In genomic region chr5:71591100-71591499, GRCh38 we compare ENCODE assay signal across 26 cellular contexts. TPM values are rescaled to one million over a fixed set of nuclear protein-coding genes. Genes with fewer than 3 reads are reported as not detected.
DNase-seq lines count a peak whose midpoint lies in the region; ATAC-seq, FAIRE-seq and TF ChIP-seq lines count a peak whose summit lies in the region.
"Had no signal": no experiment of that assay in that cellular context is flagged by ENCODE, and none has a peak within 500 bp of the region (broad histone marks: within the 10 kb centered on the region; RNA-seq: fewer than 3 reads in every experiment).

No MANE protein-coding gene starts in this region.

- TF ChIP-seq EP300 in A549 (IDR thresholded peaks at IDR 0.05) (no peak), K562 (IDR thresholded peaks at IDR 0.05; ENCODE audit: low read length) (no peak)

- no peaks in the 10 kb centered on the region for H3K9me3 Mint-ChIP-seq in activated CD8-positive, alpha-beta memory T cell treated with anti-CD3 and anti-CD28 coated beads, Interleukin-2, amount 10 ng/mL, durations not matched to agents 7 days and 5 days (ENCODE audit: low read depth)
- H3K9me3 Mint-ChIP-seq: CD8-positive, alpha-beta memory T cell had no signal

- H2AFZ ChIP-seq in KMS-11 (ENCODE audit: low read depth) (no peak overlapping the region), K562 (ENCODE audit: low read depth, low read length) (no peak overlapping the region)

- H4K20me1 ChIP-seq in KMS-11 (ENCODE audit: insufficient read depth) (no peaks in the 10 kb centered on the region), K562 (replicated peaks; ENCODE audit: control insufficient read depth, insufficient read depth, low read length) (no peaks in the 10 kb centered on the region)

- FAIRE-seq in A549 (lab: Jason Lieb, UNC), result no peak
- no peak for FAIRE-seq in K562 (lab: Jason Lieb, UNC)
- FAIRE-seq: GM12891 had no signal

- no peak for DNase-seq in activated CD8-positive, alpha-beta memory T cell treated with anti-CD3 and anti-CD28 coated beads, Interleukin-2, amount 10 ng/mL, durations not matched to agents 7 days and 5 days
- DNase-seq in activated CD8-positive, alpha-beta memory T cell treated with anti-CD3 and anti-CD28 coated beads for 24 hours, result no peak
- DNase-seq in A549 (ENCODE audit: low read depth in 1 of 2, low spot score in 1 of 2) (no peak), K562 (ENCODE audit: extremely low read depth in 1 of 4, low spot score in 3 of 4) (no peak), dorsolateral prefrontal cortex (no peak), ureter (ENCODE audit: low spot score) (no peak)
- no peak for DNase-seq in stimulated activated naive CD8-positive, alpha-beta T cell treated with anti-CD3 and anti-CD28 coated beads, Interleukin-15, Interleukin-2, amounts not matched to agents 100 U/mL and 50 U/mL, for 24 hours
- DNase-seq: C1 segment of cervical spinal cord; CD8-positive, alpha-beta memory T cell; DMS 273 treated with DMSO at 0.1 percent for 48 hours; DMS79; EL; GDM1; KBM-7; MM.1S; NCI-H1092; NCI-H1417 treated with DMSO at 0.1 percent for 48 hours; NCI-H1694 treated with DMSO at 0.1 percent for 48 hours; NCI-H2081; NCI-H2227 treated with DMSO at 0.1 percent for 48 hours; NCI-H510A; NCI-H69; Peyer's patch; SHP77 treated with DMSO at 0.1 percent for 48 hours had no signal

- peaks cover 17% of the 10 kb centered on the region for H3K36me3 Mint-ChIP-seq in activated CD8-positive, alpha-beta memory T cell treated with anti-CD3 and anti-CD28 coated beads, Interleukin-2, amount 10 ng/mL, durations not matched to agents 7 days and 5 days

- H3K4me3 ChIP-seq in A549 (no peak overlapping the region), KMS-11 (IDR thresholded peaks at IDR 0.05; ENCODE audit: insufficient read depth, low read depth, low read length) (no peak overlapping the region), K562 (no peak overlapping the region), dorsolateral prefrontal cortex (no peak overlapping the region)
- H3K4me3 ChIP-seq: Peyer's patch had no signal

- H3K4me2 ChIP-seq in A549 (no peak overlapping the region), KMS-11 (peak overlapping the region; percentile 3; the same call in 1 of the 2 replicates), K562 (ENCODE audit: insufficient read depth, low read length) (no peak overlapping the region)

- CTCF ChIA-PET in activated CD8-positive, alpha-beta memory T cell treated with anti-CD3 and anti-CD28 coated beads, Interleukin-2, amount 10 ng/mL, durations not matched to agents 7 days and 5 days (lab: Charles Lee), result interaction anchor here (7.3 kb wide), 1 partner anchor 10 kb away, joined by 76 read pairs; no protein-coding TSS in a partner anchor
- CTCF ChIA-PET in A549 (lab: Yijun Ruan, JAX) (interaction anchor here (4.4 kb wide), 1 partner anchor 10 kb away, joined by 28 read pairs; no protein-coding TSS in a partner anchor), K562 (lab: Yijun Ruan, JAX; ENCODE audit: low intra/inter-chr PET ratio) (no interaction called here)

- H3K4me1 Mint-ChIP-seq in activated CD8-positive, alpha-beta memory T cell treated with anti-CD3 and anti-CD28 coated beads, Interleukin-2, amount 10 ng/mL, durations not matched to agents 7 days and 5 days, result peaks cover 32% of the 10 kb centered on the region

- intact Hi-C loops in K562 (cut with micrococcal nuclease) (no loop called here), dorsolateral prefrontal cortex (cut with DNase I) (loop anchor here in 1 of 2 donors (10.0 kb wide), 1 partner anchor 136 kb away; the partner anchor contains the start of gene BDP1)

- in situ Hi-C loops in K562 (cut with MboI), result no loop called here

- no peak overlapping the region for H3K4me3 Mint-ChIP-seq in activated CD8-positive, alpha-beta memory T cell treated with anti-CD3 and anti-CD28 coated beads, Interleukin-2, amount 10 ng/mL, durations not matched to agents 7 days and 5 days

- no peaks in the 10 kb centered on the region for H3K27me3 ChIP-seq in KMS-11 (ENCODE audit: insufficient read depth, low read depth)
- no peaks in the 10 kb centered on the region for H3K27me3 ChIP-seq in K562 (ENCODE audit: control insufficient read depth in 2 of 2, insufficient read depth in 2 of 2, low read length in 2 of 2)
- no peaks in the 10 kb centered on the region for H3K27me3 ChIP-seq in dorsolateral prefrontal cortex
- H3K27me3 ChIP-seq: Peyer's patch had no signal

- TF ChIP-seq POLR2A in A549 (IDR thresholded peaks at IDR 0.05; ENCODE audit: low read length), result no peak
- no peak for TF ChIP-seq POLR2A in K562 (conservative IDR thresholded peaks at IDR 0.05)

- H3K9me1 ChIP-seq in K562 (ENCODE audit: control insufficient read depth, insufficient read depth, low read length), result no peaks in the 10 kb centered on the region

- POLR2A ChIA-PET in A549 (lab: Yijun Ruan, JAX), result interaction anchor here (0.7 kb wide), 1 partner anchor 69 kb away, joined by 4 read pairs; no protein-coding TSS in a partner anchor
- POLR2A ChIA-PET in K562 (lab: Yijun Ruan, JAX), result interaction anchor here (1.2 to 2.5 kb wide), 2 partner anchors 10 to 22 kb away, joined by 4 to 7 read pairs; no protein-coding TSS in a partner anchor

- H3K79me2 ChIP-seq in KMS-11 (ENCODE audit: insufficient read depth, low read depth), result peaks cover 60% of the 10 kb centered on the region
- H3K79me2 ChIP-seq in K562 (ENCODE audit: control insufficient read depth, insufficient read depth, low read length), result peaks cover 40% of the 10 kb centered on the region

- H3K4me1 ChIP-seq in A549 (peaks cover 15% of the 10 kb centered on the region; the same call in 2 of the 3 replicates), KMS-11 (ENCODE audit: low read depth, poor library complexity, severe bottlenecking) (peaks cover 42% of the 10 kb centered on the region), K562 (replicated peaks in 1 of 2; ENCODE audit: control insufficient read depth in 2 of 2, insufficient read depth in 2 of 2, low read length in 2 of 2) (peaks cover 8% of the 10 kb centered on the region in 2 experiments; a peak in 4 of 5 replicates)

- no TSS peak for BruUV-seq in K562 (replicated peaks; lab: Mats Ljungman, UMichigan)

- no peak for ATAC-seq in activated CD8-positive, alpha-beta memory T cell treated with anti-CD3 and anti-CD28 coated beads, Interleukin-2, amount 10 ng/mL, durations not matched to agents 7 days and 5 days
- ATAC-seq in A549, result no peak
- no peak for ATAC-seq in K562
- ATAC-seq in stimulated activated naive CD8-positive, alpha-beta T cell treated with anti-CD3 and anti-CD28 coated beads, Interleukin-15, Interleukin-2, amounts not matched to agents 100 U/mL and 50 U/mL, for 24 hours, result no peak

- H3K27ac ChIP-seq in A549, result no peak overlapping the region
- H3K27ac ChIP-seq in KMS-11, result no peak overlapping the region; the same call in 1 of the 2 replicates
- H3K27ac ChIP-seq in K562 (ENCODE audit: extremely low read depth, low read depth, low read length), result no peak overlapping the region
- no peak overlapping the region for H3K27ac ChIP-seq in dorsolateral prefrontal cortex
- H3K27ac ChIP-seq: Peyer's patch had no signal

- TF ChIP-seq CTCF in A549 (IDR thresholded peaks at IDR 0.05) (no peak), KMS-11 (conservative IDR thresholded peaks at IDR 0.05; ENCODE audit: low read depth, low read length) (no peak), K562 (IDR thresholded peaks at IDR 0.05 in 2 of 3, conservative IDR thresholded peaks at IDR 0.05 in 1 of 3; ENCODE audit: insufficient read depth in 2 of 3, low read depth in 1 of 3, low read length in 3 of 3) (no peak), dorsolateral prefrontal cortex (IDR thresholded peaks at IDR 0.05 in 54 of 56, conservative IDR thresholded peaks at IDR 0.05 in 2 of 56; ENCODE audit: low read depth in 1 of 56, partially characterized antibody in 56 of 56) (no peak)

- H3K27me3 Mint-ChIP-seq in activated CD8-positive, alpha-beta memory T cell treated with anti-CD3 and anti-CD28 coated beads, Interleukin-2, amount 10 ng/mL, durations not matched to agents 7 days and 5 days, result no peaks in the 10 kb centered on the region
- H3K27me3 Mint-ChIP-seq: CD8-positive, alpha-beta memory T cell had no signal

- H3K36me3 ChIP-seq in KMS-11 (ENCODE audit: insufficient read depth) (no peaks in the 10 kb centered on the region), K562 (ENCODE audit: control insufficient read depth, insufficient read depth, low read length) (peaks cover 14% of the 10 kb centered on the region; the same call in 2 of the 3 replicates)

- no peaks in the 10 kb centered on the region for H3K9me3 ChIP-seq in A549
- no peaks in the 10 kb centered on the region for H3K9me3 ChIP-seq in K562 (replicated peaks; ENCODE audit: control insufficient read depth, insufficient read depth, low read depth, low read length)
- H3K9me3 ChIP-seq: Peyer's patch had no signal

- TF ChIP-seq RAD21 in A549 (conservative IDR thresholded peaks at IDR 0.05 in 1 of 2, IDR thresholded peaks at IDR 0.05 in 1 of 2) (no peak), K562 (CRISPR knock-in tag; conservative IDR thresholded peaks at IDR 0.05 in 1 of 2, IDR thresholded peaks at IDR 0.05 in 1 of 2) (no peak)

- H3K9ac ChIP-seq in KMS-11 (no peak overlapping the region), K562 (ENCODE audit: insufficient read depth in 1 of 2, low read depth in 2 of 2, low read length in 2 of 2) (no peak overlapping the region)

- H3K27ac Mint-ChIP-seq in activated CD8-positive, alpha-beta memory T cell treated with anti-CD3 and anti-CD28 coated beads, Interleukin-2, amount 10 ng/mL, durations not matched to agents 7 days and 5 days, result peak overlapping the region; percentile 21

RNA-seq across cellular contexts. Expression of gene MCCC2, which starts 4.0 kb away (rescaled TPM):
- 10 to 100 TPM; 45.7 to 59.0 TPM for total RNA-seq in activated CD8-positive, alpha-beta memory T cell treated with anti-CD3 and anti-CD28 coated beads, Interleukin-2, amount 10 ng/mL, durations not matched to agents 7 days and 5 days
- 69.9 and 88.4 TPM in 2 replicates for polyA plus RNA-seq in A549 (2011; rRNA removed)
- 36.1 and 46.1 TPM in 2 replicates for polyA plus RNA-seq in A549 (2012; cell fraction: cytosol; rRNA removed)
- 24.8 and 39.9 TPM in 2 replicates for polyA plus RNA-seq in A549 (2012; cell fraction: nucleus; rRNA removed)
- 47.4 to 52.7 TPM (median 49.4 TPM) in 3 replicates for polyA plus RNA-seq in A549 (2017; fragmentation: RNase III; extraction: RNeasy Plus Mini Kit Qiagen cat#74134 plus additional on column Dnase treatment)
- polyA minus RNA-seq in A549 (2011; rRNA and poly(A)+ RNA removed), result 40.0 and 44.1 TPM in 2 replicates
- 32.5 and 56.3 TPM in 2 replicates for total RNA-seq in K562 (2011; cell fraction: chromatin; rRNA removed; ENCODE audit: low replicate concordance)
- total RNA-seq in K562 (2011; cell fraction: nucleolus; rRNA removed), result 16.7 and 18.3 TPM in 2 replicates
- total RNA-seq in K562 (2011; cell fraction: nucleoplasm; rRNA removed), result 26.6 and 38.1 TPM in 2 replicates
- 37.0 and 45.8 TPM in 2 replicates for total RNA-seq in K562 (2014; rRNA removed)
- 56.1 and 63.6 TPM in 2 replicates for total RNA-seq in K562 (2014; rRNA removed; fragmentation: Illumina TruSeq; extraction: Trizol)
- 46.4 and 48.8 TPM in 2 replicates for total RNA-seq in K562 (2015; rRNA removed; fragmentation: Illumina TruSeq; extraction: Trizol)
- total RNA-seq in K562 (2021), result 62.2 and 69.8 TPM in 2 replicates
- 58.3 and 68.9 TPM in 2 replicates for polyA plus RNA-seq in K562 (2011; rRNA removed)
- polyA plus RNA-seq in K562 (2011; cell fraction: cytosol; rRNA removed), result 41.7 and 61.3 TPM in 2 replicates
- polyA plus RNA-seq in K562 (2011; cell fraction: nucleus; rRNA removed), result 27.3 and 29.3 TPM in 2 replicates
- 31.1 and 45.4 TPM in 2 replicates for polyA plus RNA-seq in K562 (2012)
- polyA plus RNA-seq in K562 (2014; fragmentation: Illumina TruSeq; extraction: Trizol), result 66.5 and 77.9 TPM in 2 replicates
- polyA plus RNA-seq in K562 (2014; fragmentation: Nextera tagmentation; extraction: Ambion mirVana), result 10 to 100 TPM; 17.1 to 21.0 TPM
- 48.3 and 52.5 TPM in 2 replicates for polyA plus RNA-seq in K562 (2014; rRNA removed)
- polyA minus RNA-seq in K562 (2011; rRNA and poly(A)+ RNA removed), result 78.0 and 83.5 TPM in 2 replicates
- polyA minus RNA-seq in K562 (2011; cell fraction: cytosol; rRNA and poly(A)+ RNA removed), result 43.0 and 49.0 TPM in 2 replicates
- 19.9 and 32.1 TPM in 2 replicates for polyA minus RNA-seq in K562 (2011; cell fraction: nucleus; rRNA and poly(A)+ RNA removed)
- 10 to 100 TPM; 15.7 to 40.4 (median 28.3) TPM for total RNA-seq in dorsolateral prefrontal cortex
- total RNA-seq in ureter, result 126 TPM
